1 cellular context compared by ENCODE assay signal in the genomic region with DNA sequence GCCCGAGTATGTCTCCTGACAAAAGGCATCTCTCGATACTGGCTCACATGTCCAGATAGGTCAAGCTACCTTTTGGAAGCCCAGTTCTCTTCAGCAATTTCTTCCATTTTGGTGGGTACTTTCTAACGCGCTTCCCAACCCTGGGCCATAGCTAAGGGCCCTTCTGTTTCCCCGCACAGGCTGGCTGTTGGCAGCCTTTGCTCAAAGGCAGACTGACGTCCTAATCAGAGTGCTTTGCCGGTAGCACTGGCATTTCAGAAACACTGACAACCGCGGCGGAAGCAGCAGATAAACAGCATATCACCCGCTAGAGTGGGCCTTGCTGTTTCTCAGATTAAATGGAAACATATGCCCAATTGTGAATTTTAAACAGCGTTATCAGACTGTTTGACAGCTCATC.
TF ChIP-seq lines count a peak whose summit lies in the region.

No MANE protein-coding gene starts in this region.

TF ChIP-seq in SK-N-SH, 30 proteins besides CTCF, POLR2A, EP300 and RAD21 (continued from another document):
- no peak for TF ChIP-seq TAF1 (IDR thresholded peaks at IDR 0.05; ENCODE audit: borderline replicate concordance, low read depth, low read length)
- TF ChIP-seq RFX5 (IDR thresholded peaks at IDR 0.05; ENCODE audit: low read length), result no peak
TF ChIP-seq in SK-N-SH: peak in this region for 0.
